ENCODE assay signal across 22 cellular contexts in the genomic region with DNA sequence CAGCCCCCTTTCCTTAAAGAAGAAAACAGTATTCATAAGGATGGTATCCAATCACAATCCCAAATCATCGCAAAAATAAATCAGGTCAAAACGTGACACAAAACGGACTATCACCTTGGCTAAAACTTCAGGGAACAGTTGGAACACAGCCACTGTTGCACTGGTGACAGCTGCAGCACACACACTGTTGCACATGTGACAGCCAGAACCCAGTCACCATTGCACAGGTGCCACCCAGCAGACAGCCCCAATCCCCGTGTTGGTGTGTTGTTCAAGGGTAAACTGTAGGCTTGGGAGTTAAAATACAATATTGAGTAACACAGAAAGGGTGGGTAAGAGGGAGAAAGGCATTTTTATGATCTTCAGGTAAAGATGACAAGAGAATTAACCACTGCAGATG.
"Had no signal": no experiment of that assay in that cellular context is flagged by ENCODE, and none has a peak within 500 bp of the region (broad histone marks: within the 10 kb centered on the region; RNA-seq: fewer than 3 reads in every experiment).

No MANE protein-coding gene starts in this region.

- H3K4me2 ChIP-seq: neural progenitor cell had no signal

- H3K36me3 ChIP-seq: ovary had no signal

- ATAC-seq: esophagus mucosa; lower lobe of right lung; natural killer cell treated with Interleukin-12 subunit alpha and Interleukin-12 subunit beta and Interleukin-15 and Interleukin-18, amount 100 ng/mL, for 72 hours; right cardiac atrium; stimulated activated effector memory CD8-positive, alpha-beta T cell treated with anti-CD3 and anti-CD28 coated beads, Interleukin-12 subunit alpha, Interleukin-12 subunit beta, amount 100 ng/mL, for 72 hours had no signal

- H3K4me1 Mint-ChIP-seq: neural progenitor cell had no signal

- DNase-seq: effector memory CD4-positive, alpha-beta T cell; glutamatergic neuron; islet precursor cell; left ventricle myocardium inferior; lower lobe of right lung; nucleus accumbens; ovary; right cardiac atrium; stimulated activated CD4-positive, alpha-beta T cell treated with anti-CD3 and anti-CD28 coated beads, Interleukin-4, amount 100 ng/mL, for 1 hour; stimulated activated CD8-positive, alpha-beta memory T cell treated with anti-CD3 and anti-CD28 coated beads, Interleukin-4, amount 100 ng/mL, for 48 hours; stomach; substantia nigra; transverse colon had no signal

- H3K4me3 ChIP-seq: left ventricle myocardium inferior, lower lobe of right lung, neural progenitor cell, ovary, stomach, thoracic aorta, transverse colon had no signal

- H3K27me3 Mint-ChIP-seq: memory B cell; natural killer cell treated with Interleukin-12 subunit alpha and Interleukin-12 subunit beta and Interleukin-15 and Interleukin-18, amount 100 ng/mL, for 72 hours had no signal

- H3K27me3 ChIP-seq: neural progenitor cell, ovary, stomach, transverse colon had no signal

- H3K27ac ChIP-seq: left ventricle myocardium inferior, lower lobe of right lung, neural progenitor cell, ovary, stomach, thoracic aorta, transverse colon had no signal

- H3K9me3 ChIP-seq: left ventricle myocardium inferior, lower lobe of right lung, ovary, stomach, thoracic aorta, transverse colon had no signal

- FAIRE-seq: endometrium, frontal cortex had no signal

- H2AFZ ChIP-seq: neural progenitor cell had no signal

- H3K9ac ChIP-seq: neural progenitor cell had no signal

- H3K27ac Mint-ChIP-seq: memory B cell; mesothelial cell of epicardium; natural killer cell treated with Interleukin-12 subunit alpha and Interleukin-12 subunit beta and Interleukin-15 and Interleukin-18, amount 100 ng/mL, for 72 hours; neural progenitor cell had no signal

- H3K4me1 ChIP-seq: lower lobe of right lung, neural progenitor cell, transverse colon had no signal

- H3K9me3 Mint-ChIP-seq: memory B cell; mesothelial cell of epicardium; natural killer cell treated with Interleukin-12 subunit alpha and Interleukin-12 subunit beta and Interleukin-15 and Interleukin-18, amount 100 ng/mL, for 72 hours; neural progenitor cell; stimulated activated effector memory CD8-positive, alpha-beta T cell treated with anti-CD3 and anti-CD28 coated beads, Interleukin-12 subunit alpha, Interleukin-12 subunit beta, amount 100 ng/mL, for 72 hours had no signal

- H3K4me3 Mint-ChIP-seq: memory B cell; mesothelial cell of epicardium; natural killer cell treated with Interleukin-12 subunit alpha and Interleukin-12 subunit beta and Interleukin-15 and Interleukin-18, amount 100 ng/mL, for 72 hours; neural progenitor cell; stimulated activated effector memory CD8-positive, alpha-beta T cell treated with anti-CD3 and anti-CD28 coated beads, Interleukin-12 subunit alpha, Interleukin-12 subunit beta, amount 100 ng/mL, for 72 hours had no signal
